In genomic region chr9:34203275-34204010, GRCh38 we compare ENCODE assay signal across 16 cellular contexts. TPM values are rescaled to one million over a fixed set of nuclear protein-coding genes. Genes with fewer than 3 reads are reported as not detected.
A peak's percentile ranks its signal among the peaks of the same experiment; 100 is the strongest.
DNase-seq lines count a peak whose midpoint lies in the region; ATAC-seq and TF ChIP-seq lines count a peak whose summit lies in the region.
"Had no signal": no experiment of that assay in that cellular context is flagged by ENCODE, and none has a peak within 500 bp of the region (broad histone marks: within the 10 kb centered on the region; RNA-seq: fewer than 3 reads in every experiment).

No MANE protein-coding gene starts in this region.

- H3K27me3 ChIP-seq in right cardiac atrium (ENCODE audit: control insufficient read depth, insufficient read depth): no peaks in the 10 kb centered on the region
- H3K27me3 ChIP-seq in testis: no peaks in the 10 kb centered on the region

- peaks cover 16% of the 10 kb centered on the region for H3K36me3 Mint-ChIP-seq in activated CD4-positive, alpha-beta memory T cell treated with anti-CD3 and anti-CD28 coated beads, Interleukin-2, amount 10 ng/mL, durations not matched to agents 7 days and 5 days (ENCODE audit: low read depth)

- H3K4me3 ChIP-seq in right cardiac atrium (ENCODE audit: low read length) (no peak overlapping the region), choroid plexus epithelial cell (ENCODE audit: low read depth, low read length) (no peak overlapping the region), testis (no peak overlapping the region)
- H3K4me3 ChIP-seq: prostate gland, thoracic aorta had no signal

- no peaks in the 10 kb centered on the region for H3K27me3 Mint-ChIP-seq in activated CD4-positive, alpha-beta memory T cell treated with anti-CD3 and anti-CD28 coated beads, Interleukin-2, amount 10 ng/mL, durations not matched to agents 7 days and 5 days
- H3K27me3 Mint-ChIP-seq: activated B cell treated with CpG ODN at 0.5 μM for 24 hours had no signal

- H3K27ac Mint-ChIP-seq in activated CD4-positive, alpha-beta memory T cell treated with anti-CD3 and anti-CD28 coated beads, Interleukin-2, amount 10 ng/mL, durations not matched to agents 7 days and 5 days: no peak overlapping the region
- H3K27ac Mint-ChIP-seq: activated B cell treated with CpG ODN at 0.5 μM for 24 hours had no signal

- no peaks in the 10 kb centered on the region for H3K9me3 Mint-ChIP-seq in activated CD4-positive, alpha-beta memory T cell treated with anti-CD3 and anti-CD28 coated beads, Interleukin-2, amount 10 ng/mL, durations not matched to agents 7 days and 5 days
- H3K9me3 Mint-ChIP-seq: activated B cell treated with CpG ODN at 0.5 μM for 24 hours had no signal

- H3K4me1 Mint-ChIP-seq in activated CD4-positive, alpha-beta memory T cell treated with anti-CD3 and anti-CD28 coated beads, Interleukin-2, amount 10 ng/mL, durations not matched to agents 7 days and 5 days: peaks cover 36% of the 10 kb centered on the region

- 38% methylated on average over 4 of the region's 4 CpGs for WGBS in right cardiac atrium
- WGBS in testis, 2 donors: 31 to 56% methylated on average over 4 of the region's 4 CpGs

- TF ChIP-seq CTCF in choroid plexus epithelial cell (conservative IDR thresholded peaks at IDR 0.05; ENCODE audit: low read depth, low read length): no peak
- no peak for TF ChIP-seq CTCF in testis (IDR thresholded peaks at IDR 0.05)

- intact Hi-C loops in left ventricle myocardium superior (cut with micrococcal nuclease): no loop called here
- intact Hi-C loops in right cardiac atrium (cut with DNase I): loop anchor here in 1 of 4 donors (10.0 kb wide), 1 partner anchor 51 kb away; no protein-coding TSS in a partner anchor
- intact Hi-C loops in testis (cut with DNase I; ENCODE audit: low total_unique reads): no loop called here

- no peak overlapping the region for H3K27ac ChIP-seq in right cardiac atrium (ENCODE audit: low read length)
- peak overlapping the region; percentile 12 to 71 for H3K27ac ChIP-seq in testis
- H3K27ac ChIP-seq: prostate gland, thoracic aorta had no signal

- POLR2A ChIA-PET in activated CD4-positive, alpha-beta memory T cell treated with anti-CD3 and anti-CD28 coated beads, Interleukin-2, amount 10 ng/mL, durations not matched to agents 7 days and 5 days (lab: Charles Lee): interaction anchor here (0.8 to 2.8 kb wide), 2 partner anchors 24 to 25 kb away, joined by 3 to 10 read pairs; partner anchors contain the start of gene UBAP1

- ATAC-seq in left ventricle myocardium superior: peak; percentile 40
- no peak for ATAC-seq in right cardiac atrium
- ATAC-seq in HG03565 (IDR thresholded peaks at IDR 0.05; ENCODE audit: unreplicated experiment): no peak
- ATAC-seq: HCT116 had no signal

- no peaks in the 10 kb centered on the region for H3K36me3 ChIP-seq in testis (ENCODE audit: low read depth, missing control alignments)
- H3K36me3 ChIP-seq: prostate gland, thoracic aorta had no signal

- H3K9me3 ChIP-seq in right cardiac atrium (ENCODE audit: control insufficient read depth, low read length) (no peaks in the 10 kb centered on the region), testis (no peaks in the 10 kb centered on the region)
- H3K9me3 ChIP-seq: prostate gland, thoracic aorta had no signal

- no peak for TF ChIP-seq POLR2A in testis (IDR thresholded peaks at IDR 0.05)

- DNase-seq in left ventricle myocardium superior (no peak), right cardiac atrium (no peak), choroid plexus epithelial cell (ENCODE audit: low read depth) (peak; percentile 36), inferior parietal cortex (ENCODE audit: extremely low spot score) (peak; percentile 19), testis (no peak)
- no peak for DNase-seq in activated CD4-positive, alpha-beta memory T cell treated with anti-CD3 and anti-CD28 coated beads, Interleukin-2, amount 10 ng/mL, durations not matched to agents 7 days and 5 days
- DNase-seq in activated CD4-positive, alpha-beta T cell treated with anti-CD3 and anti-CD28 coated beads, Interleukin-2, amount 50 U/mL, for 1 hour: no peak
- DNase-seq: ACHN; activated B cell treated with CpG ODN at 0.5 μM for 24 hours; activated naive CD4-positive, alpha-beta T cell treated with Interleukin-2 at 50 U/mL for 16 hours; NCI-H1436 treated with DMSO at 0.1 percent for 48 hours; NCI-H446 treated with DMSO at 0.1 percent for 48 hours had no signal

- no peak overlapping the region for H3K4me3 Mint-ChIP-seq in activated CD4-positive, alpha-beta memory T cell treated with anti-CD3 and anti-CD28 coated beads, Interleukin-2, amount 10 ng/mL, durations not matched to agents 7 days and 5 days
- H3K4me3 Mint-ChIP-seq: activated B cell treated with CpG ODN at 0.5 μM for 24 hours had no signal

- H3K4me1 ChIP-seq in right cardiac atrium (ENCODE audit: control insufficient read depth, insufficient read depth, low read length): peaks cover 7% of the 10 kb centered on the region
- H3K4me1 ChIP-seq in testis: peaks cover 51% of the 10 kb centered on the region
- H3K4me1 ChIP-seq: prostate gland had no signal

- CTCF ChIA-PET in activated CD4-positive, alpha-beta memory T cell treated with anti-CD3 and anti-CD28 coated beads, Interleukin-2, amount 10 ng/mL, durations not matched to agents 7 days and 5 days (lab: Charles Lee): interaction anchor here (1.4 kb wide), 1 partner anchor 24 kb away, joined by 7 read pairs; the partner anchor contains the start of gene UBAP1

RNA-seq across cellular contexts. Expression of gene UBAP1, which starts 24.6 kb away (rescaled TPM):
- total RNA-seq in left ventricle myocardium superior (46.9 TPM), right cardiac atrium (10 to 100 TPM; 43.6 to 51.1 (median 46.6) TPM), testis (10 to 100 TPM; 65.1 to 81.9 TPM)
- polyA plus RNA-seq in right cardiac atrium (31.2 TPM), testis (ENCODE audit: insufficient read depth, low read depth, low replicate concordance) (127 TPM)
- total RNA-seq in activated CD4-positive, alpha-beta memory T cell treated with anti-CD3 and anti-CD28 coated beads, Interleukin-2, amount 10 ng/mL, durations not matched to agents 7 days and 5 days: 10 to 100 TPM; 35.6 to 39.1 TPM

Comparison
In these comparisons a context has a peak if more than half of its experiments do, and no peak if none do; other contexts are left out.
1. DNase-seq: peak in choroid plexus epithelial cell (single experiment) and inferior parietal cortex (single experiment); none in left ventricle myocardium superior (single experiment), right cardiac atrium (0 of 3), testis (single experiment), activated CD4-positive, alpha-beta memory T cell treated with anti-CD3 and anti-CD28 coated beads, Interleukin-2, amount 10 ng/mL, durations not matched to agents 7 days and 5 days (single experiment) and activated CD4-positive, alpha-beta T cell treated with anti-CD3 and anti-CD28 coated beads, Interleukin-2, amount 50 U/mL, for 1 hour (single experiment).